In the genomic region with DNA sequence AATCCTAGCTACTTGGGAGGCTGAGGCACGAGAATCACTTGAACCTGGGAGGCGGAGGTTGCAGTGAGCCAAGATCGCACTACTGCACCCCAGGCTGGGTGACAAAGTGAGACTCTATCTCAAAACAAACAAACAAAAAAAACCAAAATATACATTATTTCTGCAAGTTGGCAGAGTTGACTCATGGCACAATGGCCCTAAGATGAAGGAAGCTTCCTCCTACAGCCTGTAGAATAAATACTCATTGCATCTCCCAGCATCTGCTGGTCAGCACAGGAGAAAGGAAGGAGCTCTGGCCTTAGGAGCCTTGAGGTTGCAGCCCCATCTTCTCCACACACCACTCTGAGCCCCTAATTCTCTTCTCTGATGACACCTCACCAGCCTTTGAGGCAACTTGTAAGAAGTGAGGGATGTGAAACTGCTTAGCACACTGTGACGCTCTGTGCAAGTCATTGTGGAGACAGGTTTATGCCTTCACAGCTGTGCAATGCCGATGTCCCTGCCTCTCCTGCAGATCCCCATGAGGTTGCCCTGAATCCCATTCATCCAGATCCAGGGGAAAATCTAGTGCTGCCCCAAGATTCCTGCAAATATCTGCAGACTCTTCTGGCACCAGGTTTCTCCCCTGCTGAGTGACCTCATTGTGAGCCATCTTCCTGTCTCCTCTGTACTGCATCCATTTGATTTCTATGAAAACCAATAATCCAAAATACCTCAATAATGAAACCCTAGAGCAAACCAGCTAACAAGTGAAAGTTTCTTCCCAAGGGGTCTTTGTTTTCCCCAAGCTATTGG, we compare ENCODE assay signal across 15 cellular contexts.
DNase-seq lines count a peak whose midpoint lies in the region; ATAC-seq, FAIRE-seq and TF ChIP-seq lines count a peak whose summit lies in the region.
"Had no signal": no experiment of that assay in that cellular context is flagged by ENCODE, and none has a peak within 500 bp of the region (broad histone marks: within the 10 kb centered on the region; RNA-seq: fewer than 3 reads in every experiment).

No MANE protein-coding gene starts in this region.

- H3K27ac Mint-ChIP-seq in activated CD4-positive, alpha-beta T cell treated with anti-CD3 and anti-CD28 coated beads for 36 hours = no peak overlapping the region
- no peak overlapping the region for H3K27ac Mint-ChIP-seq in stimulated activated effector memory CD8-positive, alpha-beta T cell treated with anti-CD3 and anti-CD28 coated beads, Interleukin-12 subunit alpha, Interleukin-12 subunit beta, amount 100 ng/mL, for 72 hours
- H3K27ac Mint-ChIP-seq in activated naive CD4-positive, alpha-beta T cell treated with anti-CD3 and anti-CD28 coated beads, Interleukin-2, amount 10 ng/mL, durations not matched to agents 7 days and 5 days = no peak overlapping the region

- peaks cover 7% of the 10 kb centered on the region for H3K9me3 Mint-ChIP-seq in activated CD4-positive, alpha-beta T cell treated with anti-CD3 and anti-CD28 coated beads for 36 hours (ENCODE audit: low read depth)
- peaks cover 5% of the 10 kb centered on the region for H3K9me3 Mint-ChIP-seq in stimulated activated effector memory CD8-positive, alpha-beta T cell treated with anti-CD3 and anti-CD28 coated beads, Interleukin-12 subunit alpha, Interleukin-12 subunit beta, amount 100 ng/mL, for 72 hours
- H3K9me3 Mint-ChIP-seq in activated naive CD4-positive, alpha-beta T cell treated with anti-CD3 and anti-CD28 coated beads, Interleukin-2, amount 10 ng/mL, durations not matched to agents 7 days and 5 days = peaks cover 8% of the 10 kb centered on the region

- 64% methylated on average over 4 of the region's 5 CpGs for WGBS in HepG2 (ENCODE audit: low lambda C conversion rate)

- CTCF ChIA-PET in activated CD4-positive, alpha-beta T cell treated with anti-CD3 and anti-CD28 coated beads for 36 hours (lab: Charles Lee) = interaction anchor here (0.6 to 1.8 kb wide), 5 partner anchors 12 to 111 kb away, joined by 3 to 6 read pairs (median 3); no protein-coding TSS in a partner anchor
- CTCF ChIA-PET in activated naive CD4-positive, alpha-beta T cell treated with anti-CD3 and anti-CD28 coated beads, Interleukin-2, amount 10 ng/mL, durations not matched to agents 7 days and 5 days (lab: Charles Lee) = interaction anchor here (1.6 kb wide), 1 partner anchor 12 kb away, joined by 3 read pairs; no protein-coding TSS in a partner anchor
- CTCF ChIA-PET in HepG2 (lab: Yijun Ruan, JAX; ENCODE audit: low intra/inter-chr PET ratio, low total read pairs) = no interaction called here

- H3K36me3 Mint-ChIP-seq in activated CD4-positive, alpha-beta T cell treated with anti-CD3 and anti-CD28 coated beads for 36 hours (ENCODE audit: low read depth) = no peaks in the 10 kb centered on the region
- H3K36me3 Mint-ChIP-seq in stimulated activated effector memory CD8-positive, alpha-beta T cell treated with anti-CD3 and anti-CD28 coated beads, Interleukin-12 subunit alpha, Interleukin-12 subunit beta, amount 100 ng/mL, for 72 hours = no peaks in the 10 kb centered on the region
- H3K36me3 Mint-ChIP-seq in activated naive CD4-positive, alpha-beta T cell treated with anti-CD3 and anti-CD28 coated beads, Interleukin-2, amount 10 ng/mL, durations not matched to agents 7 days and 5 days = peaks cover 6% of the 10 kb centered on the region

- H3K27me3 Mint-ChIP-seq in activated CD4-positive, alpha-beta T cell treated with anti-CD3 and anti-CD28 coated beads for 36 hours = peaks cover 5% of the 10 kb centered on the region
- peaks cover 47% of the 10 kb centered on the region for H3K27me3 Mint-ChIP-seq in activated naive CD4-positive, alpha-beta T cell treated with anti-CD3 and anti-CD28 coated beads, Interleukin-2, amount 10 ng/mL, durations not matched to agents 7 days and 5 days

- H3K9me3 ChIP-seq in HepG2 (ENCODE audit: low read length) = no peaks in the 10 kb centered on the region

- H3K4me2 ChIP-seq in HepG2 (ENCODE audit: low read depth, low read length) = no peak overlapping the region

- H3K36me3 ChIP-seq in HepG2 (replicated peaks in 1 of 2; ENCODE audit: control insufficient read depth in 1 of 2, insufficient read depth in 2 of 2, low read length in 2 of 2) = no peaks in the 10 kb centered on the region

- in situ Hi-C loops in HepG2 (cut with HindIII; ENCODE audit: extremely low pct_ligation_motif_present, low pct_unique_long_range_greater_than_20kb) = no loop called here

- H3K4me1 ChIP-seq in HepG2 (ENCODE audit: insufficient read depth, low read length) = no peaks in the 10 kb centered on the region

- TF ChIP-seq POLR2A in NB4 (IDR thresholded peaks at IDR 0.05; ENCODE audit: extremely low read depth, insufficient read length) (no peak), HepG2 (IDR thresholded peaks at IDR 0.05; ENCODE audit: insufficient read depth in 1 of 2, low read depth in 2 of 2, low read length in 2 of 2) (no peak)

- BruUV-seq in HepG2 (replicated peaks; lab: Mats Ljungman, UMichigan) = no TSS peak

- no peak overlapping the region for H2AFZ ChIP-seq in HepG2 (ENCODE audit: low read length)

- peak; percentile 72 for ATAC-seq in activated CD4-positive, alpha-beta T cell treated with anti-CD3 and anti-CD28 coated beads for 36 hours
- peak; percentile 67 for ATAC-seq in stimulated activated effector memory CD8-positive, alpha-beta T cell treated with anti-CD3 and anti-CD28 coated beads, Interleukin-12 subunit alpha, Interleukin-12 subunit beta, amount 100 ng/mL, for 72 hours
- no peak for ATAC-seq in HepG2

- H4K20me1 ChIP-seq in HepG2 (ENCODE audit: insufficient read depth, low read length) = no peaks in the 10 kb centered on the region

- no peak for TF ChIP-seq RAD21 in HepG2 (CRISPR knock-in tag; IDR thresholded peaks at IDR 0.05)

- no peak for DNase-seq in activated CD4-positive, alpha-beta T cell treated with anti-CD3 and anti-CD28 coated beads for 36 hours
- no peak for DNase-seq in activated CD4-positive, alpha-beta T cell treated with anti-CD3 and anti-CD28 coated beads, Interleukin-2, amount 50 U/mL, for 48 hours
- DNase-seq in NB4 (ENCODE audit: low read depth) (peak; percentile 62), ecto neural progenitor cell (ENCODE audit: low spot score) (peak; percentile 34), HepG2 (ENCODE audit: low spot score) (no peak)
- DNase-seq in stimulated activated effector memory CD8-positive, alpha-beta T cell treated with anti-CD3 and anti-CD28 coated beads, Interleukin-12 subunit alpha, Interleukin-12 subunit beta, amount 100 ng/mL, for 72 hours (ENCODE audit: low spot score in 2 of 2) = no peak
- DNase-seq in activated naive CD4-positive, alpha-beta T cell treated with anti-CD3 and anti-CD28 coated beads, Interleukin-2, amount 10 ng/mL, durations not matched to agents 7 days and 5 days = no peak
- DNase-seq in activated CD4-positive, CD25-positive, alpha-beta regulatory T cell treated with anti-CD3 and anti-CD28 coated beads, Interleukin-2, amount 50 U/mL, for 72 hours = no peak
- DNase-seq: amniotic stem cell; NCI-H524 treated with DMSO at 0.1 percent for 48 hours; stimulated activated CD4-positive, alpha-beta T cell treated with anti-CD3 and anti-CD28 coated beads, Interleukin-15, amount 100 ng/mL, for 24 hours; substantia nigra had no signal

- POLR2A ChIA-PET in activated CD4-positive, alpha-beta T cell treated with anti-CD3 and anti-CD28 coated beads for 36 hours (lab: Charles Lee) = interaction anchor here (0.7 kb wide), 1 partner anchor 16 kb away, joined by 6 read pairs; no protein-coding TSS in a partner anchor
- POLR2A ChIA-PET in HepG2 (lab: Yijun Ruan, JAX) = no interaction called here

- H3K27ac ChIP-seq in HepG2 (ENCODE audit: extremely low read length, insufficient read depth, low read length) = no peak overlapping the region
- H3K27ac ChIP-seq: 22Rv1, VCaP had no signal

- H3K4me1 Mint-ChIP-seq in activated CD4-positive, alpha-beta T cell treated with anti-CD3 and anti-CD28 coated beads for 36 hours = peaks cover 19% of the 10 kb centered on the region
- H3K4me1 Mint-ChIP-seq in stimulated activated effector memory CD8-positive, alpha-beta T cell treated with anti-CD3 and anti-CD28 coated beads, Interleukin-12 subunit alpha, Interleukin-12 subunit beta, amount 100 ng/mL, for 72 hours = peaks cover 51% of the 10 kb centered on the region
- H3K4me1 Mint-ChIP-seq in activated naive CD4-positive, alpha-beta T cell treated with anti-CD3 and anti-CD28 coated beads, Interleukin-2, amount 10 ng/mL, durations not matched to agents 7 days and 5 days = peaks cover 36% of the 10 kb centered on the region

- peaks cover 1 to 20% of the 10 kb centered on the region in 2 experiments; a peak in 3 of 5 replicates for H3K27me3 ChIP-seq in HepG2 (ENCODE audit: control insufficient read depth in 1 of 2, insufficient read depth in 2 of 2, low read length in 2 of 2)
- H3K27me3 ChIP-seq: esophagus muscularis mucosa had no signal

- no peak for FAIRE-seq in HepG2 (lab: Jason Lieb, UNC)

- TF ChIP-seq CTCF in NB4 (IDR thresholded peaks at IDR 0.05; ENCODE audit: low read depth, low read length) (no peak), HepG2 (CRISPR knock-in tag; IDR thresholded peaks at IDR 0.05) (no peak)

- H3K4me3 ChIP-seq in NB4 (ENCODE audit: low read depth, low read length) (no peak overlapping the region), HepG2 (replicated peaks in 1 of 3; ENCODE audit: insufficient read depth in 1 of 3, low read depth in 2 of 3, low read length in 3 of 3) (no peak overlapping the region)
- H3K4me3 ChIP-seq: esophagus muscularis mucosa had no signal

- no peaks in the 10 kb centered on the region for H3K79me2 ChIP-seq in HepG2 (ENCODE audit: insufficient read depth, low read length)

- TF ChIP-seq EP300 in HepG2 (IDR thresholded peaks at IDR 0.05; ENCODE audit: low read depth in 2 of 2, low read length in 2 of 2) (no peak), HepG2 (CRISPR knock-in tag; IDR thresholded peaks at IDR 0.05; ENCODE audit: borderline replicate concordance) (no peak)

- intact Hi-C loops in activated CD4-positive, alpha-beta T cell treated with anti-CD3 and anti-CD28 coated beads for 36 hours (cut with DNase I, micrococcal nuclease) = no loop called here
- intact Hi-C loops in HepG2 (cut with micrococcal nuclease; ENCODE audit: unreplicated experiment) = no loop called here

- no peak overlapping the region for H3K4me3 Mint-ChIP-seq in activated CD4-positive, alpha-beta T cell treated with anti-CD3 and anti-CD28 coated beads for 36 hours
- H3K4me3 Mint-ChIP-seq in stimulated activated effector memory CD8-positive, alpha-beta T cell treated with anti-CD3 and anti-CD28 coated beads, Interleukin-12 subunit alpha, Interleukin-12 subunit beta, amount 100 ng/mL, for 72 hours = no peak overlapping the region
- H3K4me3 Mint-ChIP-seq in activated naive CD4-positive, alpha-beta T cell treated with anti-CD3 and anti-CD28 coated beads, Interleukin-2, amount 10 ng/mL, durations not matched to agents 7 days and 5 days = no peak overlapping the region

- H3K9ac ChIP-seq in HepG2 (ENCODE audit: insufficient read depth, low read depth, low read length) = no peak overlapping the region

Comparison
In these comparisons a context has a peak if more than half of its experiments do, and no peak if none do; other contexts are left out.
1. DNase-seq: peak in NB4 (single experiment) and ecto neural progenitor cell (single experiment); none in activated CD4-positive, alpha-beta T cell treated with anti-CD3 and anti-CD28 coated beads for 36 hours (single experiment), activated CD4-positive, alpha-beta T cell treated with anti-CD3 and anti-CD28 coated beads, Interleukin-2, amount 50 U/mL, for 48 hours (0 of 2), stimulated activated effector memory CD8-positive, alpha-beta T cell treated with anti-CD3 and anti-CD28 coated beads, Interleukin-12 subunit alpha, Interleukin-12 subunit beta, amount 100 ng/mL, for 72 hours (0 of 2), activated naive CD4-positive, alpha-beta T cell treated with anti-CD3 and anti-CD28 coated beads, Interleukin-2, amount 10 ng/mL, durations not matched to agents 7 days and 5 days (single experiment), activated CD4-positive, CD25-positive, alpha-beta regulatory T cell treated with anti-CD3 and anti-CD28 coated beads, Interleukin-2, amount 50 U/mL, for 72 hours (single experiment) and HepG2 (single experiment).